1 cellular context compared by ENCODE assay signal in the genomic region with DNA sequence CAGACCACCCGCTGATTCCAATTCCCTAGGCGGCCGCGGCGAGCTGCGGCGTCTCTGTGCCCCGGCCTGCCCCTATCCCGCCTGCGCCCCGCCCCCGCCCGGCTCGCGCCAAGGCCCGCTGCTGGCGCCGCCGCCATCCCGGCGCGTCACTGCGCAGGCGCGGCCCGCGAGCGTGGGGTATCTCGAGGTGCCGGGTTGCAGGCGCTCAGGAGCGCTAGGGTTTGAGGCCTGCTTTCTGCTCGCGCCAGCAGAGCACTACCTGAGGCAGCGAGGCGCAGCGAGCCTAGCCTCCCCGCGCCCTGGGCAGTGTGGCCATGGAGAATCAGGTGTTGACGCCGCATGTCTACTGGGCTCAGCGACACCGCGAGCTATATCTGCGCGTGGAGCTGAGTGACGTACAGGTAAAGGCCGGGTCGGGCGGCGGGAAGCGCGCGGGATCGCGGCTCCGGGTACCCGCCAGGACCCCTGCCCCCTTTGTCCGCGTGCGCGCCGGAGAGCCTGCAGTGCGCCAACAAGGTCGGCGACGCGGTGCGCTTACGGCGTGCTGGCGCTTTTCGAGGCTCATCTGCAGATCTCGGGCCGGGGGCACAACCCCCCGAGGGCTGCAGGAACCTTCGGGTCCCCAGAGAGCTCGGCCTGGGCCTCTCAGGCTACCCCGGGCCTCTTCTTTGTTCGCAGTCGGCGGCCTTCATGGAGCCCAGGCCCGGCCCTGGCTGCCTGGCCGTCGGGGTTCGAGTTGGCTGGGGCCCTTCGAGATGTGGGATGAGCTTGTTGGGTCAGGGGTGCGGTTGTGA.
TF ChIP-seq lines count a peak whose summit lies in the region.

Gene HACD3, plus strand, starts transcription at position 146 of the 794 bp plus-strand sequence. Its CDS starts 169 bp downstream, at position 315.

TF ChIP-seq in HepG2, 621 proteins besides CTCF, POLR2A, EP300 and RAD21 (continued from another document and continues in another):
- TF ChIP-seq PRDM4 (CRISPR knock-in tag; IDR thresholded peaks at IDR 0.05; ENCODE audit: borderline replicate concordance) (no peak), SETDB1 (CRISPR knock-in tag; IDR thresholded peaks at IDR 0.05; ENCODE audit: borderline replicate concordance) (no peak), FOSL2 (CRISPR knock-in tag; IDR thresholded peaks at IDR 0.05) (peak; percentile 47), ZNF468 (CRISPR knock-in tag; IDR thresholded peaks at IDR 0.05) (peak; percentile 89; the same call in 1 of the 2 replicates), ZNF883 (CRISPR knock-in tag; IDR thresholded peaks at IDR 0.05; ENCODE audit: not compliant biosample characterization) (peak; percentile 62), ZNF101 (CRISPR knock-in tag; IDR thresholded peaks at IDR 0.05; ENCODE audit: borderline replicate concordance, low read depth) (0 out of 2 replicates have a peak, but pooled peaks have one; percentile 46), ZNF296 (CRISPR knock-in tag; conservative IDR thresholded peaks at IDR 0.05) (no peak), ZFP1 (CRISPR knock-in tag; IDR thresholded peaks at IDR 0.05) (no peak), CSRNP2 (CRISPR knock-in tag; conservative IDR thresholded peaks at IDR 0.05; ENCODE audit: low read depth) (no peak), ZNF766 (CRISPR knock-in tag; IDR thresholded peaks at IDR 0.05; ENCODE audit: borderline replicate concordance) (peak; percentile 87), ZSCAN21 (CRISPR knock-in tag; IDR thresholded peaks at IDR 0.05; ENCODE audit: borderline replicate concordance) (peak; percentile 88), ZKSCAN5 (CRISPR knock-in tag; IDR thresholded peaks at IDR 0.05) (no peak; the same call in 1 of the 2 replicates), STAT5B (CRISPR knock-in tag; IDR thresholded peaks at IDR 0.05) (0 out of 2 replicates have a peak, but pooled peaks have one; percentile 71), MTA3 (CRISPR knock-in tag; IDR thresholded peaks at IDR 0.05) (no peak), FOXP4 (CRISPR knock-in tag; IDR thresholded peaks at IDR 0.05) (no peak), ZNF761 (CRISPR knock-in tag; conservative IDR thresholded peaks at IDR 0.05) (peak; percentile 96), PRDM15 (CRISPR knock-in tag; IDR thresholded peaks at IDR 0.05) (0 out of 2 replicates have a peak, but pooled peaks have one; percentile 49), HBP1 (CRISPR knock-in tag; IDR thresholded peaks at IDR 0.05; ENCODE audit: low read depth) (no peak), POGK (CRISPR knock-in tag; conservative IDR thresholded peaks at IDR 0.05) (peak; percentile 92), MAF1 (CRISPR knock-in tag; IDR thresholded peaks at IDR 0.05; ENCODE audit: borderline replicate concordance) (no peak), ZNF563 (CRISPR knock-in tag; IDR thresholded peaks at IDR 0.05) (peak; percentile 98), PCBP2 (optimal IDR thresholded peaks at IDR 0.05; ENCODE audit: low read depth, low read length, poor library complexity, severe bottlenecking) (no peak), ZNF34 (CRISPR knock-in tag; IDR thresholded peaks at IDR 0.05; ENCODE audit: borderline replicate concordance) (0 out of 2 replicates have a peak, but pooled peaks have one; percentile 52)
- TF ChIP-seq, protein P1, sequence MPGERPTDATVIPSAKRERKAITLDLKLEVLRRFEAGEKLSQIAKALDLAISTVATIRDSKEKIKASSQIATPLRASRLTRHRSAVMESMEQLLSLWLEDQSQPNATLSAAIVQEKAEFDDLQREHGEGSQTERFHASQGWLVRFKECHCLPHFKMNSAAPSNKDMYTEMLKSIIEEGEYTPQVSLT (CRISPR knock-in tag; IDR thresholded peaks at IDR 0.05; ENCODE audit: borderline replicate concordance, low read depth) = no peak; the same call in 1 of the 2 replicates
- TF ChIP-seq, protein P2, sequence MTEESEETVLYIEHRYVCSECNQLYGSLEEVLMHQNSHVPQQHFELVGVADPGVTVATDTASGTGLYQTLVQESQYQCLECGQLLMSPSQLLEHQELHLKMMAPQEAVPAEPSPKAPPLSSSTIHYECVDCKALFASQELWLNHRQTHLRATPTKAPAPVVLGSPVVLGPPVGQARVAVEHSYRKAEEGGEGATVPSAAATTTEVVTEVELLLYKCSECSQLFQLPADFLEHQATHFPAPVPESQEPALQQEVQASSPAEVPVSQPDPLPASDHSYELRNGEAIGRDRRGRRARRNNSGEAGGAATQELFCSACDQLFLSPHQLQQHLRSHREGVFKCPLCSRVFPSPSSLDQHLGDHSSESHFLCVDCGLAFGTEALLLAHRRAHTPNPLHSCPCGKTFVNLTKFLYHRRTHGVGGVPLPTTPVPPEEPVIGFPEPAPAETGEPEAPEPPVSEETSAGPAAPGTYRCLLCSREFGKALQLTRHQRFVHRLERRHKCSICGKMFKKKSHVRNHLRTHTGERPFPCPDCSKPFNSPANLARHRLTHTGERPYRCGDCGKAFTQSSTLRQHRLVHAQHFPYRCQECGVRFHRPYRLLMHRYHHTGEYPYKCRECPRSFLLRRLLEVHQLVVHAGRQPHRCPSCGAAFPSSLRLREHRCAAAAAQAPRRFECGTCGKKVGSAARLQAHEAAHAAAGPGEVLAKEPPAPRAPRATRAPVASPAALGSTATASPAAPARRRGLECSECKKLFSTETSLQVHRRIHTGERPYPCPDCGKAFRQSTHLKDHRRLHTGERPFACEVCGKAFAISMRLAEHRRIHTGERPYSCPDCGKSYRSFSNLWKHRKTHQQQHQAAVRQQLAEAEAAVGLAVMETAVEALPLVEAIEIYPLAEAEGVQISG (CRISPR knock-in tag; IDR thresholded peaks at IDR 0.05) = peak; percentile 87
- TF ChIP-seq, protein P3, sequence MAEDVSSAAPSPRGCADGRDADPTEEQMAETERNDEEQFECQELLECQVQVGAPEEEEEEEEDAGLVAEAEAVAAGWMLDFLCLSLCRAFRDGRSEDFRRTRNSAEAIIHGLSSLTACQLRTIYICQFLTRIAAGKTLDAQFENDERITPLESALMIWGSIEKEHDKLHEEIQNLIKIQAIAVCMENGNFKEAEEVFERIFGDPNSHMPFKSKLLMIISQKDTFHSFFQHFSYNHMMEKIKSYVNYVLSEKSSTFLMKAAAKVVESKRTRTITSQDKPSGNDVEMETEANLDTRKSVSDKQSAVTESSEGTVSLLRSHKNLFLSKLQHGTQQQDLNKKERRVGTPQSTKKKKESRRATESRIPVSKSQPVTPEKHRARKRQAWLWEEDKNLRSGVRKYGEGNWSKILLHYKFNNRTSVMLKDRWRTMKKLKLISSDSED (CRISPR knock-in tag; IDR thresholded peaks at IDR 0.05) = peak; percentile 87; the same call in 1 of the 2 replicates
- TF ChIP-seq, protein P4, sequence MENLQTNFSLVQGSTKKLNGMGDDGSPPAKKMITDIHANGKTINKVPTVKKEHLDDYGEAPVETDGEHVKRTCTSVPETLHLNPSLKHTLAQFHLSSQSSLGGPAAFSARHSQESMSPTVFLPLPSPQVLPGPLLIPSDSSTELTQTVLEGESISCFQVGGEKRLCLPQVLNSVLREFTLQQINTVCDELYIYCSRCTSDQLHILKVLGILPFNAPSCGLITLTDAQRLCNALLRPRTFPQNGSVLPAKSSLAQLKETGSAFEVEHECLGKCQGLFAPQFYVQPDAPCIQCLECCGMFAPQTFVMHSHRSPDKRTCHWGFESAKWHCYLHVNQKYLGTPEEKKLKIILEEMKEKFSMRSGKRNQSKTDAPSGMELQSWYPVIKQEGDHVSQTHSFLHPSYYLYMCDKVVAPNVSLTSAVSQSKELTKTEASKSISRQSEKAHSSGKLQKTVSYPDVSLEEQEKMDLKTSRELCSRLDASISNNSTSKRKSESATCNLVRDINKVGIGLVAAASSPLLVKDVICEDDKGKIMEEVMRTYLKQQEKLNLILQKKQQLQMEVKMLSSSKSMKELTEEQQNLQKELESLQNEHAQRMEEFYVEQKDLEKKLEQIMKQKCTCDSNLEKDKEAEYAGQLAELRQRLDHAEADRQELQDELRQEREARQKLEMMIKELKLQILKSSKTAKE (CRISPR knock-in tag; IDR thresholded peaks at IDR 0.05; ENCODE audit: borderline replicate concordance) = no peak
